8 cellular contexts compared by ENCODE assay signal in the genomic region with DNA sequence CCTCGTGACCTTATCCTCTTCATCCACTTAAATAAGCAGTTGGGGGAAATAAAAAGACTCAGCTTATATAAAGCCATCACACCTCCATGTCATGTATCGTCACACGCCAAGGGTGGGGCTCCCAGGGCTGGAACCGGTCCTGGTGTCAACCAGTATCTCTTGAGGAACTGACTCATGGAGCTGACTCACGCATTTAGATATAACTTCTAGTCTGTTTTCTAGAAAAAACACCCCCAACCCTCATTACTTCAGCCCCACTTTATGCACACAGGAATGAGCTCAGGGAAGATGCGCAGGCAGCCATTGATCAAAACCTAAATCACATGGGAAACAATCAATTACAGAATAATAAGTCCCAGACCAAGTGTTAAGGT. TPM values are rescaled to one million over a fixed set of nuclear protein-coding genes. Genes with fewer than 3 reads are reported as not detected.
DNase-seq lines count a peak whose midpoint lies in the region; ATAC-seq, FAIRE-seq and TF ChIP-seq lines count a peak whose summit lies in the region.

No MANE protein-coding gene starts in this region.

- no peak for TF ChIP-seq POLR2A in thyroid gland (IDR thresholded peaks at IDR 0.05)

- DNase-seq in AG20443 (ENCODE audit: low spot score) = peak; percentile 87
- DNase-seq in NOMO-1 (lab: John Stamatoyannopoulos, UW; ENCODE audit: unreplicated experiment in 2 of 2) = peak; percentile 6 to 44
- DNase-seq in activated naive CD8-positive, alpha-beta T cell treated with anti-CD3 and anti-CD28 coated beads, Interleukin-2, amount 50 U/mL, for 24 hours = peak; percentile 49
- DNase-seq in mesothelial cell of epicardium (ENCODE audit: low spot score in 2 of 2, unreplicated experiment in 2 of 2) = no peak
- no peak for DNase-seq in 8988T
- no peak for DNase-seq in DMS 273 (lab: John Stamatoyannopoulos, UW; ENCODE audit: unreplicated experiment)
- DNase-seq in thyroid gland = no peak
- DNase-seq in D721Med (ENCODE audit: insufficient read length, low spot score) = no peak

- intact Hi-C loops in thyroid gland (cut with DNase I) = no loop called here

- no peaks in the 10 kb centered on the region for H3K9me3 ChIP-seq in thyroid gland

- H3K36me3 Mint-ChIP-seq in activated naive CD8-positive, alpha-beta T cell treated with anti-CD3 and anti-CD28 coated beads, Interleukin-2, amount 50 U/mL, for 24 hours (ENCODE audit: low read depth) = no peaks in the 10 kb centered on the region
- no peaks in the 10 kb centered on the region for H3K36me3 Mint-ChIP-seq in mesothelial cell of epicardium

- H3K27ac ChIP-seq in thyroid gland = no peak overlapping the region

- no peaks in the 10 kb centered on the region for H3K27me3 ChIP-seq in thyroid gland

- no peak overlapping the region for H3K4me3 Mint-ChIP-seq in activated naive CD8-positive, alpha-beta T cell treated with anti-CD3 and anti-CD28 coated beads, Interleukin-2, amount 50 U/mL, for 24 hours
- peak overlapping the region; percentile 59 for H3K4me3 Mint-ChIP-seq in mesothelial cell of epicardium

- no peaks in the 10 kb centered on the region for H3K36me3 ChIP-seq in thyroid gland

- FAIRE-seq in D721Med (lab: Jason Lieb, UNC) = no peak

- ATAC-seq in activated naive CD8-positive, alpha-beta T cell treated with anti-CD3 and anti-CD28 coated beads, Interleukin-2, amount 50 U/mL, for 24 hours = peak; percentile 87

- H3K4me3 ChIP-seq in thyroid gland (replicated peaks in 1 of 3) = no peak overlapping the region

- H3K9me3 Mint-ChIP-seq in activated naive CD8-positive, alpha-beta T cell treated with anti-CD3 and anti-CD28 coated beads, Interleukin-2, amount 50 U/mL, for 24 hours = no peaks in the 10 kb centered on the region
- H3K9me3 Mint-ChIP-seq in mesothelial cell of epicardium = no peaks in the 10 kb centered on the region

- TF ChIP-seq CTCF in mesothelial cell of epicardium (IDR thresholded peaks at IDR 0.05; ENCODE audit: unreplicated experiment) (no peak), thyroid gland (IDR thresholded peaks at IDR 0.05) (no peak), D721Med (IDR thresholded peaks at IDR 0.05; ENCODE audit: insufficient read depth, missing control alignments) (no peak)

- WGBS in thyroid gland, 2 donors = 84 to 86% methylated on average over 6 of the region's 6 CpGs

- H3K4me1 ChIP-seq in thyroid gland = peaks cover 0 to 7% of the 10 kb centered on the region in 2 donors

- H3K27me3 Mint-ChIP-seq in activated naive CD8-positive, alpha-beta T cell treated with anti-CD3 and anti-CD28 coated beads, Interleukin-2, amount 50 U/mL, for 24 hours = peaks cover 43% of the 10 kb centered on the region
- no peaks in the 10 kb centered on the region for H3K27me3 Mint-ChIP-seq in mesothelial cell of epicardium (ENCODE audit: low read depth)

- no peak overlapping the region for H3K27ac Mint-ChIP-seq in activated naive CD8-positive, alpha-beta T cell treated with anti-CD3 and anti-CD28 coated beads, Interleukin-2, amount 50 U/mL, for 24 hours
- no peak overlapping the region for H3K27ac Mint-ChIP-seq in mesothelial cell of epicardium

- H3K4me1 Mint-ChIP-seq in activated naive CD8-positive, alpha-beta T cell treated with anti-CD3 and anti-CD28 coated beads, Interleukin-2, amount 50 U/mL, for 24 hours = peaks cover 19% of the 10 kb centered on the region
- peaks cover 42% of the 10 kb centered on the region for H3K4me1 Mint-ChIP-seq in mesothelial cell of epicardium

RNA-seq across cellular contexts. Expression of a gene that starts 6.9 kb away (rescaled TPM):
- total RNA-seq in mesothelial cell of epicardium (0.09 to 0.11 TPM in 2 of 3 replicates, not detected in the other), thyroid gland (1 to 10 TPM in 1 of 4 donors, not detected in 3; 1.1 TPM)

RNA-seq across cellular contexts. Expression of a gene that starts 37.2 kb away (rescaled TPM):
- total RNA-seq in mesothelial cell of epicardium (12.1 to 13.0 TPM (median 12.1 TPM) in 3 replicates), thyroid gland (1 to 10 TPM; 4.7 to 9.3 (median 6.1) TPM)

RNA-seq across cellular contexts. Expression of a gene that starts 37.9 kb away (rescaled TPM):
- 0.11 to 0.29 TPM (median 0.13 TPM) in 3 replicates for total RNA-seq in mesothelial cell of epicardium
- under 1 TPM in 2 of 4 donors, not detected in 2; 0.11 to 0.54 TPM for total RNA-seq in thyroid gland

Comparison
In these comparisons a context has a peak if more than half of its experiments do, and no peak if none do; other contexts are left out.
1. DNase-seq: peak in AG20443 (single experiment), NOMO-1 (2 of 2) and activated naive CD8-positive, alpha-beta T cell treated with anti-CD3 and anti-CD28 coated beads, Interleukin-2, amount 50 U/mL, for 24 hours (single experiment); none in mesothelial cell of epicardium (0 of 2), 8988T (single experiment), DMS 273 (single experiment), thyroid gland (0 of 2) and D721Med (single experiment).